ENCODE assay signal across 1 cellular context in the genomic region with DNA sequence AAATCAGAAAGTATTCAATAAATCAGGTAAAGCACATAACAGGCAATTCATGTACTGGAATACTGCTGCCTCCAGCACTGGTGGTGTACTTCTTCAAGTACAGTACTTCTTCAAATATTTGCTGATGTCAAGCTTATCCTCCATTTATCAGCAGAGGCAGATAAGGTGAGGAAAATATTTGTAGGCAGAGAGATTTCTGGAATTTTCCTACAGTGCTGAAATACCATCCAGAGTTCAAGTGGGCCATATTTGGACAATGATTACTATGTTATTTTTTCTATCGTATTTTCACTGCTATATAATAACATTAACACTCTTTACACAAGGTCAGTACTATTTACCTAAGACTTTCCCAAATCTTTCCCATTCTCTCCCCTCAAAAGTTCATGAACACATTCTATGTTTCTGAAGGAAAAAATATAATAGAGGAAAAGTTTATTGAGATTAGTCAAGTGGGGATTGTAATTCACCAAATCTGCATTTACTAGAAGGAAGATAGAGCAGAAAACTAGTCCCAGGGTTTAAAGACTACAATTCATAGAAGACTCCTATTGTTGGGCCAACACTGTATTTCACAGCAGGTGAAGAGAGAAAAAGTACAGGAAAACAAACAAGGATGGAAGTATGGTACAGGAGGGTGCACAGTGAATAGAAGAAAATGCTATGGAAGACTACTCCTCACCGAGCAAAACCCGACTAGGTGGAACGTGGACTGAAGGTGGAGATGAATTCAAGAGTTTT.
A peak's percentile ranks its signal among the peaks of the same experiment; 100 is the strongest.
TF ChIP-seq lines count a peak whose summit lies in the region.

No MANE protein-coding gene starts in this region.

TF ChIP-seq in HepG2, 621 proteins besides CTCF, POLR2A, EP300 and RAD21 (continued from another document and continues in another):
- no peak for TF ChIP-seq ZNF781 (CRISPR knock-in tag; IDR thresholded peaks at IDR 0.05; ENCODE audit: borderline replicate concordance, not compliant biosample characterization)
- no peak for TF ChIP-seq YEATS2 (CRISPR knock-in tag; IDR thresholded peaks at IDR 0.05; ENCODE audit: borderline replicate concordance)
- TF ChIP-seq, protein P1, sequence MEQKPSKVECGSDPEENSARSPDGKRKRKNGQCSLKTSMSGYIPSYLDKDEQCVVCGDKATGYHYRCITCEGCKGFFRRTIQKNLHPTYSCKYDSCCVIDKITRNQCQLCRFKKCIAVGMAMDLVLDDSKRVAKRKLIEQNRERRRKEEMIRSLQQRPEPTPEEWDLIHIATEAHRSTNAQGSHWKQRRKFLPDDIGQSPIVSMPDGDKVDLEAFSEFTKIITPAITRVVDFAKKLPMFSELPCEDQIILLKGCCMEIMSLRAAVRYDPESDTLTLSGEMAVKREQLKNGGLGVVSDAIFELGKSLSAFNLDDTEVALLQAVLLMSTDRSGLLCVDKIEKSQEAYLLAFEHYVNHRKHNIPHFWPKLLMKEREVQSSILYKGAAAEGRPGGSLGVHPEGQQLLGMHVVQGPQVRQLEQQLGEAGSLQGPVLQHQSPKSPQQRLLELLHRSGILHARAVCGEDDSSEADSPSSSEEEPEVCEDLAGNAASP (CRISPR knock-in tag; IDR thresholded peaks at IDR 0.05; ENCODE audit: borderline replicate concordance) = peak; percentile 61; the same call in 1 of the 2 replicates
- no peak for TF ChIP-seq PHF5A (CRISPR knock-in tag; IDR thresholded peaks at IDR 0.05; ENCODE audit: low read depth, unreplicated experiment)
- TF ChIP-seq, protein P2, sequence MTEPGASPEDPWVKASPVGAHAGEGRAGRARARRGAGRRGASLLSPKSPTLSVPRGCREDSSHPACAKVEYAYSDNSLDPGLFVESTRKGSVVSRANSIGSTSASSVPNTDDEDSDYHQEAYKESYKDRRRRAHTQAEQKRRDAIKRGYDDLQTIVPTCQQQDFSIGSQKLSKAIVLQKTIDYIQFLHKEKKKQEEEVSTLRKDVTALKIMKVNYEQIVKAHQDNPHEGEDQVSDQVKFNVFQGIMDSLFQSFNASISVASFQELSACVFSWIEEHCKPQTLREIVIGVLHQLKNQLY (CRISPR knock-in tag; IDR thresholded peaks at IDR 0.05) = 0 out of 2 replicates have a peak, but pooled peaks have one; percentile 65
- TF ChIP-seq JDP2 (CRISPR knock-in tag; IDR thresholded peaks at IDR 0.05; ENCODE audit: borderline replicate concordance) = no peak
- TF ChIP-seq, protein P3, sequence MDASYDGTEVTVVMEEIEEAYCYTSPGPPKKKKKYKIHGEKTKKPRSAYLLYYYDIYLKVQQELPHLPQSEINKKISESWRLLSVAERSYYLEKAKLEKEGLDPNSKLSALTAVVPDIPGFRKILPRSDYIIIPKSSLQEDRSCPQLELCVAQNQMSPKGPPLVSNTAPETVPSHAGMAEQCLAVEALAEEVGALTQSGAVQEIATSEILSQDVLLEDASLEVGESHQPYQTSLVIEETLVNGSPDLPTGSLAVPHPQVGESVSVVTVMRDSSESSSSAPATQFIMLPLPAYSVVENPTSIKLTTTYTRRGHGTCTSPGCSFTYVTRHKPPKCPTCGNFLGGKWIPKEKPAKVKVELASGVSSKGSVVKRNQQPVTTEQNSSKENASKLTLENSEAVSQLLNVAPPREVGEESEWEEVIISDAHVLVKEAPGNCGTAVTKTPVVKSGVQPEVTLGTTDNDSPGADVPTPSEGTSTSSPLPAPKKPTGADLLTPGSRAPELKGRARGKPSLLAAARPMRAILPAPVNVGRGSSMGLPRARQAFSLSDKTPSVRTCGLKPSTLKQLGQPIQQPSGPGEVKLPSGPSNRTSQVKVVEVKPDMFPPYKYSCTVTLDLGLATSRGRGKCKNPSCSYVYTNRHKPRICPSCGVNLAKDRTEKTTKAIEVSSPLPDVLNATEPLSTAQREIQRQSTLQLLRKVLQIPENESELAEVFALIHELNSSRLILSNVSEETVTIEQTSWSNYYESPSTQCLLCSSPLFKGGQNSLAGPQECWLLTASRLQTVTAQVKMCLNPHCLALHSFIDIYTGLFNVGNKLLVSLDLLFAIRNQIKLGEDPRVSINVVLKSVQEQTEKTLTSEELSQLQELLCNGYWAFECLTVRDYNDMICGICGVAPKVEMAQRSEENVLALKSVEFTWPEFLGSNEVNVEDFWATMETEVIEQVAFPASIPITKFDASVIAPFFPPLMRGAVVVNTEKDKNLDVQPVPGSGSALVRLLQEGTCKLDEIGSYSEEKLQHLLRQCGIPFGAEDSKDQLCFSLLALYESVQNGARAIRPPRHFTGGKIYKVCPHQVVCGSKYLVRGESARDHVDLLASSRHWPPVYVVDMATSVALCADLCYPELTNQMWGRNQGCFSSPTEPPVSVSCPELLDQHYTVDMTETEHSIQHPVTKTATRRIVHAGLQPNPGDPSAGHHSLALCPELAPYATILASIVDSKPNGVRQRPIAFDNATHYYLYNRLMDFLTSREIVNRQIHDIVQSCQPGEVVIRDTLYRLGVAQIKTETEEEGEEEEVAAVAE (CRISPR knock-in tag; IDR thresholded peaks at IDR 0.05; ENCODE audit: borderline replicate concordance) = no peak
- TF ChIP-seq ZNF761 (CRISPR knock-in tag; conservative IDR thresholded peaks at IDR 0.05) = no peak
- TF ChIP-seq ZFP36L1 (CRISPR knock-in tag; IDR thresholded peaks at IDR 0.05) = no peak
- TF ChIP-seq, protein P4, sequence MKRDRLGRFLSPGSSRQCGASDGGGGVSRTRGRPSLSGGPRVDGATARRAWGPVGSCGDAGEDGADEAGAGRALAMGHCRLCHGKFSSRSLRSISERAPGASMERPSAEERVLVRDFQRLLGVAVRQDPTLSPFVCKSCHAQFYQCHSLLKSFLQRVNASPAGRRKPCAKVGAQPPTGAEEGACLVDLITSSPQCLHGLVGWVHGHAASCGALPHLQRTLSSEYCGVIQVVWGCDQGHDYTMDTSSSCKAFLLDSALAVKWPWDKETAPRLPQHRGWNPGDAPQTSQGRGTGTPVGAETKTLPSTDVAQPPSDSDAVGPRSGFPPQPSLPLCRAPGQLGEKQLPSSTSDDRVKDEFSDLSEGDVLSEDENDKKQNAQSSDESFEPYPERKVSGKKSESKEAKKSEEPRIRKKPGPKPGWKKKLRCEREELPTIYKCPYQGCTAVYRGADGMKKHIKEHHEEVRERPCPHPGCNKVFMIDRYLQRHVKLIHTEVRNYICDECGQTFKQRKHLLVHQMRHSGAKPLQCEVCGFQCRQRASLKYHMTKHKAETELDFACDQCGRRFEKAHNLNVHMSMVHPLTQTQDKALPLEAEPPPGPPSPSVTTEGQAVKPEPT (CRISPR knock-in tag; IDR thresholded peaks at IDR 0.05; ENCODE audit: low read depth) = no peak
- TF ChIP-seq, protein P5, sequence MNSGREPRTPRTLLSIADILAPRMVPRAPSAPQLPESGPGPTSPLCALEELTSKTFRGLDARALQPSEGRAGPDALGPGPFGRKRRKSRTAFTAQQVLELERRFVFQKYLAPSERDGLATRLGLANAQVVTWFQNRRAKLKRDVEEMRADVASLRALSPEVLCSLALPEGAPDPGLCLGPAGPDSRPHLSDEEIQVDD (CRISPR knock-in tag; IDR thresholded peaks at IDR 0.05; ENCODE audit: borderline replicate concordance) = no peak
- peak; percentile 49; the same call in 1 of the 2 replicates for TF ChIP-seq HOXA5 (CRISPR knock-in tag; IDR thresholded peaks at IDR 0.05)
- no peak for TF ChIP-seq ZNF775 (CRISPR knock-in tag; IDR thresholded peaks at IDR 0.05; ENCODE audit: borderline replicate concordance)
- TF ChIP-seq, protein P6, sequence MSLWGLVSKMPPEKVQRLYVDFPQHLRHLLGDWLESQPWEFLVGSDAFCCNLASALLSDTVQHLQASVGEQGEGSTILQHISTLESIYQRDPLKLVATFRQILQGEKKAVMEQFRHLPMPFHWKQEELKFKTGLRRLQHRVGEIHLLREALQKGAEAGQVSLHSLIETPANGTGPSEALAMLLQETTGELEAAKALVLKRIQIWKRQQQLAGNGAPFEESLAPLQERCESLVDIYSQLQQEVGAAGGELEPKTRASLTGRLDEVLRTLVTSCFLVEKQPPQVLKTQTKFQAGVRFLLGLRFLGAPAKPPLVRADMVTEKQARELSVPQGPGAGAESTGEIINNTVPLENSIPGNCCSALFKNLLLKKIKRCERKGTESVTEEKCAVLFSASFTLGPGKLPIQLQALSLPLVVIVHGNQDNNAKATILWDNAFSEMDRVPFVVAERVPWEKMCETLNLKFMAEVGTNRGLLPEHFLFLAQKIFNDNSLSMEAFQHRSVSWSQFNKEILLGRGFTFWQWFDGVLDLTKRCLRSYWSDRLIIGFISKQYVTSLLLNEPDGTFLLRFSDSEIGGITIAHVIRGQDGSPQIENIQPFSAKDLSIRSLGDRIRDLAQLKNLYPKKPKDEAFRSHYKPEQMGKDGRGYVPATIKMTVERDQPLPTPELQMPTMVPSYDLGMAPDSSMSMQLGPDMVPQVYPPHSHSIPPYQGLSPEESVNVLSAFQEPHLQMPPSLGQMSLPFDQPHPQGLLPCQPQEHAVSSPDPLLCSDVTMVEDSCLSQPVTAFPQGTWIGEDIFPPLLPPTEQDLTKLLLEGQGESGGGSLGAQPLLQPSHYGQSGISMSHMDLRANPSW (CRISPR knock-in tag; IDR thresholded peaks at IDR 0.05; ENCODE audit: borderline replicate concordance) = peak; percentile 75; the same call in 1 of the 2 replicates
- no peak for TF ChIP-seq GPN1 (CRISPR knock-in tag; IDR thresholded peaks at IDR 0.05; ENCODE audit: borderline replicate concordance)
- TF ChIP-seq CREB1 (IDR thresholded peaks at IDR 0.05) = no peak
- TF ChIP-seq CREB1 (CRISPR knock-in tag; IDR thresholded peaks at IDR 0.05) = peak; percentile 57
- TF ChIP-seq MIER2 (CRISPR knock-in tag; IDR thresholded peaks at IDR 0.05) = no peak
- TF ChIP-seq, protein P7, sequence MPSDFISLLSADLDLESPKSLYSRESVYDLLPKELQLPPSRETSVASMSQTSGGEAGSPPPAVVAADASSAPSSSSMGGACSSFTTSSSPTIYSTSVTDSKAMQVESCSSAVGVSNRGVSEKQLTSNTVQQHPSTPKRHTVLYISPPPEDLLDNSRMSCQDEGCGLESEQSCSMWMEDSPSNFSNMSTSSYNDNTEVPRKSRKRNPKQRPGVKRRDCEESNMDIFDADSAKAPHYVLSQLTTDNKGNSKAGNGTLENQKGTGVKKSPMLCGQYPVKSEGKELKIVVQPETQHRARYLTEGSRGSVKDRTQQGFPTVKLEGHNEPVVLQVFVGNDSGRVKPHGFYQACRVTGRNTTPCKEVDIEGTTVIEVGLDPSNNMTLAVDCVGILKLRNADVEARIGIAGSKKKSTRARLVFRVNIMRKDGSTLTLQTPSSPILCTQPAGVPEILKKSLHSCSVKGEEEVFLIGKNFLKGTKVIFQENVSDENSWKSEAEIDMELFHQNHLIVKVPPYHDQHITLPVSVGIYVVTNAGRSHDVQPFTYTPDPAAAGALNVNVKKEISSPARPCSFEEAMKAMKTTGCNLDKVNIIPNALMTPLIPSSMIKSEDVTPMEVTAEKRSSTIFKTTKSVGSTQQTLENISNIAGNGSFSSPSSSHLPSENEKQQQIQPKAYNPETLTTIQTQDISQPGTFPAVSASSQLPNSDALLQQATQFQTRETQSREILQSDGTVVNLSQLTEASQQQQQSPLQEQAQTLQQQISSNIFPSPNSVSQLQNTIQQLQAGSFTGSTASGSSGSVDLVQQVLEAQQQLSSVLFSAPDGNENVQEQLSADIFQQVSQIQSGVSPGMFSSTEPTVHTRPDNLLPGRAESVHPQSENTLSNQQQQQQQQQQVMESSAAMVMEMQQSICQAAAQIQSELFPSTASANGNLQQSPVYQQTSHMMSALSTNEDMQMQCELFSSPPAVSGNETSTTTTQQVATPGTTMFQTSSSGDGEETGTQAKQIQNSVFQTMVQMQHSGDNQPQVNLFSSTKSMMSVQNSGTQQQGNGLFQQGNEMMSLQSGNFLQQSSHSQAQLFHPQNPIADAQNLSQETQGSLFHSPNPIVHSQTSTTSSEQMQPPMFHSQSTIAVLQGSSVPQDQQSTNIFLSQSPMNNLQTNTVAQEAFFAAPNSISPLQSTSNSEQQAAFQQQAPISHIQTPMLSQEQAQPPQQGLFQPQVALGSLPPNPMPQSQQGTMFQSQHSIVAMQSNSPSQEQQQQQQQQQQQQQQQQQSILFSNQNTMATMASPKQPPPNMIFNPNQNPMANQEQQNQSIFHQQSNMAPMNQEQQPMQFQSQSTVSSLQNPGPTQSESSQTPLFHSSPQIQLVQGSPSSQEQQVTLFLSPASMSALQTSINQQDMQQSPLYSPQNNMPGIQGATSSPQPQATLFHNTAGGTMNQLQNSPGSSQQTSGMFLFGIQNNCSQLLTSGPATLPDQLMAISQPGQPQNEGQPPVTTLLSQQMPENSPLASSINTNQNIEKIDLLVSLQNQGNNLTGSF (CRISPR knock-in tag; IDR thresholded peaks at IDR 0.05) = no peak
- TF ChIP-seq, protein P8, sequence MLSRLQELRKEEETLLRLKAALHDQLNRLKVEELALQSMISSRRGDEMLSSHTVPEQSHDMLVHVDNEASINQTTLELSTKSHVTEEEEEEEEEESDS (CRISPR knock-in tag; IDR thresholded peaks at IDR 0.05; ENCODE audit: borderline replicate concordance) = no peak
- no peak for TF ChIP-seq ZNF446 (CRISPR knock-in tag; IDR thresholded peaks at IDR 0.05)
- TF ChIP-seq, protein P9, sequence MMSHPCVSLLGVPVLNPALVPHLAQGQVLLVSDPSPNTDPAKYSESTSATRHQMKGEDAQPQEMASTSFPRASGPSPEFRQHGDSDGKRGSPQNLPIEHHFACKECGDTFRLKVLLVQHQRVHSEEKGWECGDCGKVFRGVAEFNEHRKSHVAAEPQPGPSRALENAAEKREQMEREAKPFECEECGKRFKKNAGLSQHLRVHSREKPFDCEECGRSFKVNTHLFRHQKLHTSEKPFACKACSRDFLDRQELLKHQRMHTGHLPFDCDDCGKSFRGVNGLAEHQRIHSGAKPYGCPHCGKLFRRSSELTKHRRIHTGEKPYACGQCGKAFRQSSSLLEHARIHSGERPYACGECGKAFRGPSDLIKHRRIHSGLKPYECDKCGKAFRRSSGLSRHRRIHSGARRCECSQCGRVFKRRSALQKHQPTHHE (CRISPR knock-in tag; IDR thresholded peaks at IDR 0.05; ENCODE audit: borderline replicate concordance) = no peak
- TF ChIP-seq, protein P10, sequence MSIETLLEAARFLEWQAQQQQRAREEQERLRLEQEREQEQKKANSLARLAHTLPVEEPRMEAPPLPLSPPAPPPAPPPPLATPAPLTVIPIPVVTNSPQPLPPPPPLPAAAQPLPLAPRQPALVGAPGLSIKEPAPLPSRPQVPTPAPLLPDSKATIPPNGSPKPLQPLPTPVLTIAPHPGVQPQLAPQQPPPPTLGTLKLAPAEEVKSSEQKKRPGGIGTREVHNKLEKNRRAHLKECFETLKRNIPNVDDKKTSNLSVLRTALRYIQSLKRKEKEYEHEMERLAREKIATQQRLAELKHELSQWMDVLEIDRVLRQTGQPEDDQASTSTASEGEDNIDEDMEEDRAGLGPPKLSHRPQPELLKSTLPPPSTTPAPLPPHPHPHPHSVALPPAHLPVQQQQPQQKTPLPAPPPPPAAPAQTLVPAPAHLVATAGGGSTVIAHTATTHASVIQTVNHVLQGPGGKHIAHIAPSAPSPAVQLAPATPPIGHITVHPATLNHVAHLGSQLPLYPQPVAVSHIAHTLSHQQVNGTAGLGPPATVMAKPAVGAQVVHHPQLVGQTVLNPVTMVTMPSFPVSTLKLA (IDR thresholded peaks at IDR 0.05) = no peak
- TF ChIP-seq HNF4A (CRISPR knock-in tag; IDR thresholded peaks at IDR 0.05) = peak; percentile 83
- TF ChIP-seq BRD4 (CRISPR knock-in tag; IDR thresholded peaks at IDR 0.05) = no peak
